Comparison of ENCODE assay signal across 10 cellular contexts in the genomic region with DNA sequence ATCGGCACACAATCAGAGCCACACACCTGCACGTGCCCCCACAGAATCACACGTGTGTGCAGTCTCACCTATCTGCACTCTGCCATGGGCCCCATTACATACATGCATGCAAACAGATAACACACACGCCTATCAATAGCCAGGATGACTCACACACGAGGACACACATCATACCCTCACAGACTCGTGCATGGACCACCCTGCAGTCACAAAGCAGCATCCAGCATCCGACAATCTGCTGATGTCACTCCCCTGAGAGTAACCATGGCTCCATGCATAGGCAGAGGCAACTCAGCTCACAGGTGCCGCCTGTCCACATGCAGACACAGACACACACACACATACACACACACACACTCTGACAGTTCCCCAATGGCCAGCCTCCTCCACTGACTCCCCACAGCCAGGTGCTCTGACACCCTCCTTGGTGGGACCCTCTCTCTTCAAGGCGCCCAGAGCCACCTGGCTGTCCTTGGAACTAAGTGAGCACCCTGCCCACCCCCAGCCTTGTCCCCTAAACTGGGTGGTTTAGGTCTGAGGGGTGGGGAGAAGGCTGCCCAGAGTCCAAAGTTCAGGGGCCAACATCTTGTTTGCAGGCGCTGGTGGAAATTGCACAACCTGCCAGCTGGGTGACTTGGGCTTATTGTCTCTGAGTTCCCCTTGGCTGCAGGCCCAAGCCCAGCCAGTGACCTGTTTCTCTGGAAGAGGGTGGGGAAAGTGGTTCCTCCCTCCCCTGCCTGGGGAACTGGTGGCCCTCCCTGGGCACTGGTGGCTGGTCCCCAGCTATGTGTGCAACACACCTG. TPM values are rescaled to one million over a fixed set of nuclear protein-coding genes. Genes with fewer than 3 reads are reported as not detected.
DNase-seq lines count a peak whose midpoint lies in the region; ATAC-seq, FAIRE-seq and TF ChIP-seq lines count a peak whose summit lies in the region.
"Had no signal": no experiment of that assay in that cellular context is flagged by ENCODE, and none has a peak within 500 bp of the region (broad histone marks: within the 10 kb centered on the region; RNA-seq: fewer than 3 reads in every experiment).

No MANE protein-coding gene starts in this region.

- no peaks in the 10 kb centered on the region for H3K9me1 ChIP-seq in endothelial cell of umbilical vein (replicated peaks; ENCODE audit: control insufficient read depth, extremely low read depth, insufficient read depth, low read length)

- H3K9ac ChIP-seq in endothelial cell of umbilical vein (replicated peaks; ENCODE audit: extremely low read depth, insufficient read depth, low read length), result no peak overlapping the region

- POLR2A ChIA-PET in endothelial cell of umbilical vein (lab: Charles Lee), result no interaction called here

- TF ChIP-seq POLR2A in endothelial cell of umbilical vein (IDR thresholded peaks at IDR 0.05; ENCODE audit: low read depth, low read length), result no peak

- BruUV-seq in endothelial cell of umbilical vein (replicated peaks; lab: Mats Ljungman, UMichigan), result no TSS peak

- CTCF ChIA-PET in endothelial cell of umbilical vein (lab: Charles Lee), result interaction anchor here (1.1 to 2.7 kb wide), 4 partner anchors 10 to 96 kb away, joined by 3 to 9 read pairs (median 6); no protein-coding TSS in a partner anchor

- H3K27ac ChIP-seq in endothelial cell of umbilical vein (ENCODE audit: insufficient read depth, low read depth, low read length), result no peak overlapping the region
- H3K27ac ChIP-seq: SJSA1 had no signal

- no peaks in the 10 kb centered on the region for H4K20me1 ChIP-seq in endothelial cell of umbilical vein (replicated peaks; ENCODE audit: control insufficient read depth, extremely low read depth, insufficient read depth, low read length)

- H3K4me3 ChIP-seq in endothelial cell of umbilical vein (replicated peaks in 1 of 3; ENCODE audit: insufficient read depth in 1 of 3, low read depth in 1 of 3, low read length in 3 of 3), result no peak overlapping the region
- H3K4me3 ChIP-seq: SJSA1 had no signal

- no peaks in the 10 kb centered on the region for H3K27me3 ChIP-seq in endothelial cell of umbilical vein (ENCODE audit: control insufficient read depth in 2 of 2, insufficient read depth in 2 of 2, low read length in 2 of 2)
- H3K27me3 ChIP-seq: SJSA1 had no signal

- peaks cover 34% of the 10 kb centered on the region for H3K4me1 ChIP-seq in endothelial cell of umbilical vein (ENCODE audit: control insufficient read depth, extremely low read depth, insufficient read depth, low read length)

- H3K79me2 ChIP-seq in endothelial cell of umbilical vein (ENCODE audit: control insufficient read depth, insufficient read depth, low read length), result no peaks in the 10 kb centered on the region

- dilution Hi-C loops in endothelial cell of umbilical vein (cut with MboI; ENCODE audit: extremely low pct_ligation_motif_present, low sequenced_read_pairs), result loop anchor here (25.0 kb wide), 1 partner anchor 89 kb away; no protein-coding TSS in a partner anchor

- H3K4me2 ChIP-seq in endothelial cell of umbilical vein (ENCODE audit: insufficient read depth, low read length), result no peak overlapping the region

- no peak overlapping the region for H2AFZ ChIP-seq in endothelial cell of umbilical vein (ENCODE audit: low read depth, low read length)

- intact Hi-C loops in endothelial cell of umbilical vein (cut with micrococcal nuclease), result no loop called here

- no peaks in the 10 kb centered on the region for H3K9me3 ChIP-seq in endothelial cell of umbilical vein (replicated peaks; ENCODE audit: control insufficient read depth, insufficient read depth, low read length)
- H3K9me3 ChIP-seq: SJSA1 had no signal

- FAIRE-seq in endothelial cell of umbilical vein (lab: Jason Lieb, UNC), result peak; percentile 91
- FAIRE-seq: frontal cortex had no signal

- no peak for ATAC-seq in GM21786 (IDR thresholded peaks at IDR 0.05; ENCODE audit: unreplicated experiment)
- no peak for ATAC-seq in GM18909 (IDR thresholded peaks at IDR 0.05; ENCODE audit: poor library complexity, unreplicated experiment)
- no peak for ATAC-seq in HG03135 (IDR thresholded peaks at IDR 0.05; ENCODE audit: unreplicated experiment)

- TF ChIP-seq CTCF in endothelial cell of umbilical vein (IDR thresholded peaks at IDR 0.05; ENCODE audit: extremely low read depth in 1 of 2, insufficient read depth in 1 of 2, low read depth in 1 of 2, low read length in 2 of 2), result no peak

- DNase-seq in DMS53 treated with DMSO at 0.1 percent for 48 hours (lab: John Stamatoyannopoulos, UW; ENCODE audit: unreplicated experiment) (peak; percentile 94), NCI-H2196 (lab: John Stamatoyannopoulos, UW; ENCODE audit: unreplicated experiment) (peak; percentile 68), endothelial cell of umbilical vein (ENCODE audit: low read depth, low spot score) (peak; percentile 81), nucleus accumbens (lab: John Stamatoyannopoulos, UW) (peak in 38 of 56 donors; percentile 11 to 78 (median 41)), NCI-H1436 treated with DMSO at 0.1 percent for 48 hours (lab: John Stamatoyannopoulos, UW) (no peak)

- H3K36me3 ChIP-seq in endothelial cell of umbilical vein (ENCODE audit: control insufficient read depth in 2 of 2, extremely low read depth in 1 of 2, insufficient read depth in 2 of 2, low read length in 2 of 2), result no peaks in the 10 kb centered on the region
- H3K36me3 ChIP-seq: SJSA1 had no signal

TF ChIP-seq in endothelial cell of umbilical vein, 7 proteins besides CTCF, POLR2A, EP300 and RAD21:
- TF ChIP-seq JUN (IDR thresholded peaks at IDR 0.05; ENCODE audit: borderline replicate concordance, insufficient read depth, insufficient read length, low read depth) (no peak), POLR2AphosphoS5 (IDR thresholded peaks at IDR 0.05; ENCODE audit: insufficient read depth, low read depth, low read length) (no peak), EZH2 (IDR thresholded peaks at IDR 0.05; ENCODE audit: borderline replicate concordance, low read depth, low read length, severe bottlenecking) (no peak), GATA2 (IDR thresholded peaks at IDR 0.05; ENCODE audit: insufficient read depth, insufficient read length, low read depth, low read length) (no peak), MYC (IDR thresholded peaks at IDR 0.05; ENCODE audit: low read depth, low read length) (no peak)

RNA-seq across cellular contexts. Expression of a gene that starts 34.6 kb away (rescaled TPM):
- 65.9 and 67.1 TPM in 2 replicates for total RNA-seq in endothelial cell of umbilical vein
- polyA plus RNA-seq in endothelial cell of umbilical vein, result 64.3 and 96.1 TPM in 2 replicates
- polyA plus RNA-seq in endothelial cell of umbilical vein (2011; cell fraction: cytosol; rRNA removed), result 77.1 and 88.2 TPM in 2 replicates
- 79.5 and 84.6 TPM in 2 replicates for polyA plus RNA-seq in endothelial cell of umbilical vein (2011; cell fraction: nucleus; rRNA removed)
- polyA plus RNA-seq in endothelial cell of umbilical vein (2012), result 62.6 and 78.9 TPM in 2 replicates
- polyA minus RNA-seq in endothelial cell of umbilical vein, result 111 and 153 TPM in 2 replicates
- polyA minus RNA-seq in endothelial cell of umbilical vein (2011; cell fraction: cytosol; rRNA and poly(A)+ RNA removed), result 5.1 TPM
- 48.7 and 63.7 TPM in 2 replicates for polyA minus RNA-seq in endothelial cell of umbilical vein (2011; cell fraction: nucleus; rRNA and poly(A)+ RNA removed)
